In genomic region chr15:85704720-85705119, GRCh38 we compare ENCODE assay signal across 1 cellular context.
TF ChIP-seq lines count a peak whose summit lies in the region.

No MANE protein-coding gene starts in this region.

TF ChIP-seq in WTC11, 78 proteins besides CTCF, POLR2A, EP300 and RAD21 (continued from another document):
- TF ChIP-seq, protein P1, sequence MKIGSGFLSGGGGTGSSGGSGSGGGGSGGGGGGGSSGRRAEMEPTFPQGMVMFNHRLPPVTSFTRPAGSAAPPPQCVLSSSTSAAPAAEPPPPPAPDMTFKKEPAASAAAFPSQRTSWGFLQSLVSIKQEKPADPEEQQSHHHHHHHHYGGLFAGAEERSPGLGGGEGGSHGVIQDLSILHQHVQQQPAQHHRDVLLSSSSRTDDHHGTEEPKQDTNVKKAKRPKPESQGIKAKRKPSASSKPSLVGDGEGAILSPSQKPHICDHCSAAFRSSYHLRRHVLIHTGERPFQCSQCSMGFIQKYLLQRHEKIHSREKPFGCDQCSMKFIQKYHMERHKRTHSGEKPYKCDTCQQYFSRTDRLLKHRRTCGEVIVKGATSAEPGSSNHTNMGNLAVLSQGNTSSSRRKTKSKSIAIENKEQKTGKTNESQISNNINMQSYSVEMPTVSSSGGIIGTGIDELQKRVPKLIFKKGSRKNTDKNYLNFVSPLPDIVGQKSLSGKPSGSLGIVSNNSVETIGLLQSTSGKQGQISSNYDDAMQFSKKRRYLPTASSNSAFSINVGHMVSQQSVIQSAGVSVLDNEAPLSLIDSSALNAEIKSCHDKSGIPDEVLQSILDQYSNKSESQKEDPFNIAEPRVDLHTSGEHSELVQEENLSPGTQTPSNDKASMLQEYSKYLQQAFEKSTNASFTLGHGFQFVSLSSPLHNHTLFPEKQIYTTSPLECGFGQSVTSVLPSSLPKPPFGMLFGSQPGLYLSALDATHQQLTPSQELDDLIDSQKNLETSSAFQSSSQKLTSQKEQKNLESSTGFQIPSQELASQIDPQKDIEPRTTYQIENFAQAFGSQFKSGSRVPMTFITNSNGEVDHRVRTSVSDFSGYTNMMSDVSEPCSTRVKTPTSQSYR (CRISPR knock-in tag; IDR thresholded peaks at IDR 0.05): no peak
- TF ChIP-seq ZNF671 (CRISPR knock-in tag; IDR thresholded peaks at IDR 0.05) (no peak), PRDM15 (CRISPR knock-in tag; IDR thresholded peaks at IDR 0.05) (no peak), NR1H2 (CRISPR knock-in tag; IDR thresholded peaks at IDR 0.05) (no peak)
